In genomic region chr18:11405804-11406203, GRCh38 we compare ENCODE assay signal across 29 cellular contexts.
"Had no signal": no experiment of that assay in that cellular context is flagged by ENCODE, and none has a peak within 500 bp of the region (broad histone marks: within the 10 kb centered on the region; RNA-seq: fewer than 3 reads in every experiment).

No MANE protein-coding gene starts in this region.

- H3K27ac ChIP-seq: colonic mucosa, coronary artery, dorsolateral prefrontal cortex, epithelial cell of prostate, esophagus muscularis mucosa, esophagus squamous epithelium, foreskin keratinocyte, gastrocnemius medialis, gastroesophageal sphincter, heart left ventricle, heart right ventricle had no signal

- H3K9me3 Mint-ChIP-seq: dendritic cell treated with granulocyte-macrophage colony-stimulating factor and Interleukin-4, amounts not matched to agents 40 ng/mL and 50 ng/mL, for 4 days; endodermal cell had no signal

- H3K9me3 ChIP-seq: colonic mucosa, esophagus muscularis mucosa, esophagus squamous epithelium, gastrocnemius medialis, gastroesophageal sphincter, heart left ventricle, heart right ventricle had no signal

- H3K4me3 Mint-ChIP-seq: dendritic cell treated with granulocyte-macrophage colony-stimulating factor and Interleukin-4, amounts not matched to agents 40 ng/mL and 50 ng/mL, for 4 days; effector memory CD8-positive, alpha-beta T cell; endodermal cell had no signal

- H3K27ac Mint-ChIP-seq: dendritic cell treated with granulocyte-macrophage colony-stimulating factor and Interleukin-4, amounts not matched to agents 40 ng/mL and 50 ng/mL, for 4 days; effector memory CD8-positive, alpha-beta T cell; endodermal cell had no signal

- H3K27me3 ChIP-seq: colonic mucosa, dorsolateral prefrontal cortex, esophagus muscularis mucosa, esophagus squamous epithelium, foreskin keratinocyte, gastrocnemius medialis, gastroesophageal sphincter, heart left ventricle, heart right ventricle had no signal

- FAIRE-seq: colon, endometrium, endothelial cell of umbilical vein, frontal cortex had no signal

- DNase-seq: colonic mucosa; cortex of kidney; dermis blood vessel endothelial cell; dorsolateral prefrontal cortex; effector CD4-positive, alpha-beta T cell; effector CD8-positive, alpha-beta T cell; effector memory CD4-positive, alpha-beta T cell; effector memory CD8-positive, alpha-beta T cell; endodermal cell; erythroblast; esophagus squamous epithelium; foreskin fibroblast; foreskin keratinocyte; foreskin melanocyte; gastrocnemius medialis; glutamatergic neuron; head of caudate nucleus; heart left ventricle; heart right ventricle had no signal

- H3K36me3 ChIP-seq: colonic mucosa, esophagus muscularis mucosa, esophagus squamous epithelium, gastrocnemius medialis, gastroesophageal sphincter, heart left ventricle, heart right ventricle had no signal

- H3K4me1 ChIP-seq: colonic mucosa, esophagus muscularis mucosa, esophagus squamous epithelium, foreskin keratinocyte, gastrocnemius medialis, gastroesophageal sphincter, heart left ventricle, heart right ventricle had no signal

- H3K4me3 ChIP-seq: colonic mucosa, coronary artery, dorsolateral prefrontal cortex, esophagus muscularis mucosa, esophagus squamous epithelium, gastrocnemius medialis, gastroesophageal sphincter, heart left ventricle, heart right ventricle had no signal

- H3K27me3 Mint-ChIP-seq: dendritic cell treated with granulocyte-macrophage colony-stimulating factor and Interleukin-4, amounts not matched to agents 40 ng/mL and 50 ng/mL, for 4 days; effector memory CD8-positive, alpha-beta T cell had no signal

- ATAC-seq: effector memory CD8-positive, alpha-beta T cell; esophagus mucosa; foreskin keratinocyte; gastrocnemius medialis; gastroesophageal sphincter; heart left ventricle; heart right ventricle had no signal
